Comparison of ENCODE assay signal across 1 cellular context in the genomic region with DNA sequence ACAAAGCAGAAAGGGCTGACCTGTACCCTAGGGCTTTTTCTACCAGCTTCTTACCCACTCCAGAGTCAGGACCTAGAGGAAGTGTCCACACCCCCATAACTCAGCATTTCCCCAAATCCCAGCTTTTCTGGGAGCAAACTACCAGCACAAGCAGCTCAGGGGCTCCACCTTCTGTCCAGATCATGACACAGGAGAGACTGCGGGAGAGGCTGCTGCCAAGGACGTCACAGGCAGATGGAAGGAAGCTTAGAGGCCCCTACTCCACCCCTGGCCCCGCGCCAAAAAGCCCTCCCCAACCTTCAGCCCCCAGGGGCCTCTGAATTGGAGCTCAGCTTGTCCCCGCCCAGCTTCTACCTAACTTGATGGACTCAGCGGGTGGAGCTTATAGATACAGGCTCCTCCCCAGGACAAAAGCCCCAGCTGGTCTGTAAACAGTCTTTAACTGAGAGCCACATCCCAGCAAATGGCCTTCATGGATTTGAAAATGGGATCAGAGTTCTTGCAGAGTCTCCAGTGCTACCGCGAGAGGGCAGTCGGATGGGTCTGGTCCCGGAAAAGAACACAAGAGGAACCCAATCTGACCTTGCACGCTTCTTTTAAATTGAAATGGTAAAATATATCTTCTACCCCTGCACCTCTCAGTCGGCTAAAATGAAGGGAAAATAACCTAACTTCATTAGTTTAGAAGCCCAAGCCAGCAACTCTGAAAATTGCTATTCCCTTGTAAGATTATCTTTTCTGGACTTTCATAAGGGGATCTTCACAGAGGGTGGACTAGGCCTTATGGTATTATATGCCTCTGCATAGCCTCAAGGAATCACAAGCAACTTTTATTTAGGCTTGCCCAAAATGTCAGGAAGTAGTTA.
TF ChIP-seq lines count a peak whose summit lies in the region.

No MANE protein-coding gene starts in this region.

TF ChIP-seq in HEK293, 187 proteins besides CTCF, POLR2A, EP300 and RAD21 (continued from another document and continues in another):
- peak; percentile 92 for TF ChIP-seq ZBTB44 (tag by site-specific recombination; IDR thresholded peaks at IDR 0.05)
- TF ChIP-seq ZNF558 (tag by site-specific recombination; IDR thresholded peaks at IDR 0.05), result peak; percentile 70; the same call in 1 of the 2 replicates
- TF ChIP-seq, protein P1, sequence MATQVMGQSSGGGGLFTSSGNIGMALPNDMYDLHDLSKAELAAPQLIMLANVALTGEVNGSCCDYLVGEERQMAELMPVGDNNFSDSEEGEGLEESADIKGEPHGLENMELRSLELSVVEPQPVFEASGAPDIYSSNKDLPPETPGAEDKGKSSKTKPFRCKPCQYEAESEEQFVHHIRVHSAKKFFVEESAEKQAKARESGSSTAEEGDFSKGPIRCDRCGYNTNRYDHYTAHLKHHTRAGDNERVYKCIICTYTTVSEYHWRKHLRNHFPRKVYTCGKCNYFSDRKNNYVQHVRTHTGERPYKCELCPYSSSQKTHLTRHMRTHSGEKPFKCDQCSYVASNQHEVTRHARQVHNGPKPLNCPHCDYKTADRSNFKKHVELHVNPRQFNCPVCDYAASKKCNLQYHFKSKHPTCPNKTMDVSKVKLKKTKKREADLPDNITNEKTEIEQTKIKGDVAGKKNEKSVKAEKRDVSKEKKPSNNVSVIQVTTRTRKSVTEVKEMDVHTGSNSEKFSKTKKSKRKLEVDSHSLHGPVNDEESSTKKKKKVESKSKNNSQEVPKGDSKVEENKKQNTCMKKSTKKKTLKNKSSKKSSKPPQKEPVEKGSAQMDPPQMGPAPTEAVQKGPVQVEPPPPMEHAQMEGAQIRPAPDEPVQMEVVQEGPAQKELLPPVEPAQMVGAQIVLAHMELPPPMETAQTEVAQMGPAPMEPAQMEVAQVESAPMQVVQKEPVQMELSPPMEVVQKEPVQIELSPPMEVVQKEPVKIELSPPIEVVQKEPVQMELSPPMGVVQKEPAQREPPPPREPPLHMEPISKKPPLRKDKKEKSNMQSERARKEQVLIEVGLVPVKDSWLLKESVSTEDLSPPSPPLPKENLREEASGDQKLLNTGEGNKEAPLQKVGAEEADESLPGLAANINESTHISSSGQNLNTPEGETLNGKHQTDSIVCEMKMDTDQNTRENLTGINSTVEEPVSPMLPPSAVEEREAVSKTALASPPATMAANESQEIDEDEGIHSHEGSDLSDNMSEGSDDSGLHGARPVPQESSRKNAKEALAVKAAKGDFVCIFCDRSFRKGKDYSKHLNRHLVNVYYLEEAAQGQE (tag by site-specific recombination; IDR thresholded peaks at IDR 0.05), result no peak
- TF ChIP-seq HOXA7 (CRISPR knock-in tag; IDR thresholded peaks at IDR 0.05; ENCODE audit: borderline replicate concordance), result no peak
- TF ChIP-seq MYNN (tag by site-specific recombination; IDR thresholded peaks at IDR 0.05; ENCODE audit: borderline replicate concordance), result peak; percentile 85; the same call in 1 of the 2 replicates
- TF ChIP-seq ZNF768 (tag by site-specific recombination; IDR thresholded peaks at IDR 0.05), result no peak
- TF ChIP-seq FEZF1 (tag by site-specific recombination; IDR thresholded peaks at IDR 0.05), result peak; percentile 19; the same call in 1 of the 2 replicates
- TF ChIP-seq ZNF311 (tag by site-specific recombination; IDR thresholded peaks at IDR 0.05; ENCODE audit: borderline replicate concordance), result no peak
- 0 out of 2 replicates have a peak, but pooled peaks have one; percentile 10 for TF ChIP-seq ZNF449 (tag by site-specific recombination; IDR thresholded peaks at IDR 0.05)
- peak; percentile 77 for TF ChIP-seq GLIS2 (tag by site-specific recombination; IDR thresholded peaks at IDR 0.05)
- TF ChIP-seq, protein P2, sequence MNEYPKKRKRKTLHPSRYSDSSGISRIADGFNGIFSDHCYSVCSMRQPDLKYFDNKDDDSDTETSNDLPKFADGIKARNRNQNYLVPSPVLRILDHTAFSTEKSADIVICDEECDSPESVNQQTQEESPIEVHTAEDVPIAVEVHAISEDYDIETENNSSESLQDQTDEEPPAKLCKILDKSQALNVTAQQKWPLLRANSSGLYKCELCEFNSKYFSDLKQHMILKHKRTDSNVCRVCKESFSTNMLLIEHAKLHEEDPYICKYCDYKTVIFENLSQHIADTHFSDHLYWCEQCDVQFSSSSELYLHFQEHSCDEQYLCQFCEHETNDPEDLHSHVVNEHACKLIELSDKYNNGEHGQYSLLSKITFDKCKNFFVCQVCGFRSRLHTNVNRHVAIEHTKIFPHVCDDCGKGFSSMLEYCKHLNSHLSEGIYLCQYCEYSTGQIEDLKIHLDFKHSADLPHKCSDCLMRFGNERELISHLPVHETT (tag by site-specific recombination; IDR thresholded peaks at IDR 0.05), result no peak; the same call in 1 of the 2 replicates
- TF ChIP-seq ZNF571 (tag by site-specific recombination; IDR thresholded peaks at IDR 0.05), result no peak
- TF ChIP-seq ZNF521 (tag by site-specific recombination; IDR thresholded peaks at IDR 0.05), result no peak
- TF ChIP-seq ZNF221 (tag by site-specific recombination; IDR thresholded peaks at IDR 0.05; ENCODE audit: borderline replicate concordance), result peak; percentile 45
- TF ChIP-seq BCL6B (tag by site-specific recombination; IDR thresholded peaks at IDR 0.05), result no peak
- peak; percentile 79 for TF ChIP-seq PRDM10 (tag by site-specific recombination; IDR thresholded peaks at IDR 0.05)
- TF ChIP-seq GLIS1 (tag by site-specific recombination; IDR thresholded peaks at IDR 0.05), result peak; percentile 87
- TF ChIP-seq ZNF18 (tag by site-specific recombination; IDR thresholded peaks at IDR 0.05), result no peak
- no peak for TF ChIP-seq ZNF132 (tag by site-specific recombination; IDR thresholded peaks at IDR 0.05; ENCODE audit: borderline replicate concordance)
- TF ChIP-seq ZNF645 (tag by site-specific recombination; IDR thresholded peaks at IDR 0.05), result no peak
- TF ChIP-seq ZNF837 (tag by site-specific recombination; IDR thresholded peaks at IDR 0.05), result no peak
- TF ChIP-seq, protein P3, sequence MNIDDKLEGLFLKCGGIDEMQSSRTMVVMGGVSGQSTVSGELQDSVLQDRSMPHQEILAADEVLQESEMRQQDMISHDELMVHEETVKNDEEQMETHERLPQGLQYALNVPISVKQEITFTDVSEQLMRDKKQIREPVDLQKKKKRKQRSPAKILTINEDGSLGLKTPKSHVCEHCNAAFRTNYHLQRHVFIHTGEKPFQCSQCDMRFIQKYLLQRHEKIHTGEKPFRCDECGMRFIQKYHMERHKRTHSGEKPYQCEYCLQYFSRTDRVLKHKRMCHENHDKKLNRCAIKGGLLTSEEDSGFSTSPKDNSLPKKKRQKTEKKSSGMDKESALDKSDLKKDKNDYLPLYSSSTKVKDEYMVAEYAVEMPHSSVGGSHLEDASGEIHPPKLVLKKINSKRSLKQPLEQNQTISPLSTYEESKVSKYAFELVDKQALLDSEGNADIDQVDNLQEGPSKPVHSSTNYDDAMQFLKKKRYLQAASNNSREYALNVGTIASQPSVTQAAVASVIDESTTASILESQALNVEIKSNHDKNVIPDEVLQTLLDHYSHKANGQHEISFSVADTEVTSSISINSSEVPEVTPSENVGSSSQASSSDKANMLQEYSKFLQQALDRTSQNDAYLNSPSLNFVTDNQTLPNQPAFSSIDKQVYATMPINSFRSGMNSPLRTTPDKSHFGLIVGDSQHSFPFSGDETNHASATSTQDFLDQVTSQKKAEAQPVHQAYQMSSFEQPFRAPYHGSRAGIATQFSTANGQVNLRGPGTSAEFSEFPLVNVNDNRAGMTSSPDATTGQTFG (tag by site-specific recombination; IDR thresholded peaks at IDR 0.05; ENCODE audit: borderline replicate concordance), result no peak
- TF ChIP-seq GLI2 (tag by site-specific recombination; IDR thresholded peaks at IDR 0.05; ENCODE audit: borderline replicate concordance, low read depth), result no peak
- TF ChIP-seq ZNF654 (tag by site-specific recombination; IDR thresholded peaks at IDR 0.05; ENCODE audit: low read depth), result peak; percentile 95
- TF ChIP-seq WT1 (tag by site-specific recombination; IDR thresholded peaks at IDR 0.05), result peak; percentile 61
- TF ChIP-seq ZNF146 (tag by site-specific recombination; IDR thresholded peaks at IDR 0.05), result 0 out of 2 replicates have a peak, but pooled peaks have one; percentile 2
- no peak for TF ChIP-seq ZNF626 (tag by site-specific recombination; IDR thresholded peaks at IDR 0.05)
- TF ChIP-seq ZBTB48 (tag by site-specific recombination; IDR thresholded peaks at IDR 0.05), result peak; percentile 27; the same call in 1 of the 2 replicates
- TF ChIP-seq ZIC2 (tag by site-specific recombination; IDR thresholded peaks at IDR 0.05), result peak; percentile 76
- TF ChIP-seq ZNF529 (tag by site-specific recombination; IDR thresholded peaks at IDR 0.05; ENCODE audit: insufficient replicate concordance), result no peak
- TF ChIP-seq ZNF350 (tag by site-specific recombination; IDR thresholded peaks at IDR 0.05), result no peak
- TF ChIP-seq ZNF433 (tag by site-specific recombination; IDR thresholded peaks at IDR 0.05; ENCODE audit: low read depth), result no peak
- TF ChIP-seq KLF7 (tag by site-specific recombination; IDR thresholded peaks at IDR 0.05; ENCODE audit: borderline replicate concordance), result peak; percentile 32; the same call in 1 of the 2 replicates
- TF ChIP-seq BCL11A (tag by site-specific recombination; IDR thresholded peaks at IDR 0.05; ENCODE audit: low read depth), result 0 out of 2 replicates have a peak, but pooled peaks have one; percentile 22
- peak; percentile 55; the same call in 1 of the 2 replicates for TF ChIP-seq ZNF501 (tag by site-specific recombination; IDR thresholded peaks at IDR 0.05)
- no peak for TF ChIP-seq ZNF404 (tag by site-specific recombination; IDR thresholded peaks at IDR 0.05)
